ENCODE assay signal across 17 cellular contexts in the genomic region with DNA sequence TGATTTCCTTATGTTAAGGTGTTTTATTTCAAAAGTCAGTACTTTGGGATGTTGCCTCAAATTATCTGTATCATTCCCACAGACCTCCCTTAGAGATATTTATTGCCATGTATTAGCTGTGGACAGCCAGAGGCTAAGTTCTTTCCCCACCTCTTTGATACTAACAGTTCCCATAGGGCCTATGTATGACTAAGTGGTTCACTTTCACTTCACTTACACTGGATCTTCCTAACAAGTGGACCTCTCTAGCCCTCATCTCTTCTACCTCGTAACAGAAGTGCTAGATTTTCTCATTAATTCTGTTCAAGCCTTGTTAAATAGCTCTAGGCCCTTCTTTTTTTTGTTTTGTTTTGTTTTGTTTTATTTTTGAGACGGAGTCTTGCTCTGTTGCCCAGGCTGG. TPM values are rescaled to one million over a fixed set of nuclear protein-coding genes. Genes with fewer than 3 reads are reported as not detected.
DNase-seq lines count a peak whose midpoint lies in the region; ATAC-seq and TF ChIP-seq lines count a peak whose summit lies in the region.
"Had no signal": no experiment of that assay in that cellular context is flagged by ENCODE, and none has a peak within 500 bp of the region (broad histone marks: within the 10 kb centered on the region; RNA-seq: fewer than 3 reads in every experiment).

No MANE protein-coding gene starts in this region.

- BruUV-seq in IMR-90 (replicated peaks; lab: Mats Ljungman, UMichigan): no TSS peak

- no peak overlapping the region for H2AK5ac ChIP-seq in IMR-90 (ENCODE audit: low read depth, low read length)

- intact Hi-C loops in IMR-90 (cut with micrococcal nuclease) (no loop called here), gastrocnemius medialis (cut with DNase I; ENCODE audit: low total_unique reads) (no loop called here)

- peaks cover 0 to 23% (median 10%) of the 10 kb centered on the region in 3 donors for H3K36me3 Mint-ChIP-seq in CD8-positive, alpha-beta memory T cell
- H3K36me3 Mint-ChIP-seq in activated naive CD8-positive, alpha-beta T cell treated with anti-CD3 and anti-CD28 coated beads, Interleukin-2, amount 50 U/mL, for 24 hours (ENCODE audit: low read depth): peaks cover 32% of the 10 kb centered on the region
- peaks cover 6 to 21% of the 10 kb centered on the region in 2 donors for H3K36me3 Mint-ChIP-seq in naive B cell

- H2BK120ac ChIP-seq in IMR-90 (ENCODE audit: low read depth, low read length): no peak overlapping the region

- ATAC-seq in IMR-90 (ENCODE audit: low read depth) (peak; percentile 55), naive B cell (ENCODE audit: low read depth in 2 of 2) (no peak), GM19035 (IDR thresholded peaks at IDR 0.05; ENCODE audit: unreplicated experiment) (no peak), gastrocnemius medialis (no peak)
- peak; percentile 20 for ATAC-seq in activated naive CD8-positive, alpha-beta T cell treated with anti-CD3 and anti-CD28 coated beads, Interleukin-2, amount 50 U/mL, for 24 hours

- H3K9me1 ChIP-seq in IMR-90 (ENCODE audit: insufficient read depth, low read length): peaks cover 48% of the 10 kb centered on the region

- peaks cover 37 to 91% of the 10 kb centered on the region in 2 experiments for H3K79me1 ChIP-seq in IMR-90 (ENCODE audit: low read depth in 1 of 2, low read length in 2 of 2)

- H3K4me3 Mint-ChIP-seq in CD8-positive, alpha-beta memory T cell: peak overlapping the region in 2 of 7 donors; percentile 25 to 26
- no peak overlapping the region for H3K4me3 Mint-ChIP-seq in activated naive CD8-positive, alpha-beta T cell treated with anti-CD3 and anti-CD28 coated beads, Interleukin-2, amount 50 U/mL, for 24 hours
- H3K4me3 Mint-ChIP-seq in naive B cell: peak overlapping the region; percentile 47 to 95 (median 72)
- H3K4me3 Mint-ChIP-seq: activated naive CD4-positive, alpha-beta T cell treated with anti-CD3 and anti-CD28 coated beads for 36 hours had no signal

- in situ Hi-C loops in IMR-90 (cut with MboI; ENCODE audit: low sequenced_read_pairs) (no loop called here), gastrocnemius medialis (cut with MboI; ENCODE audit: low sequenced_read_pairs in 4 of 4) (no loop called here)

- H3K9ac ChIP-seq in IMR-90 (ENCODE audit: low read depth, low read length): no peak overlapping the region

- dilution Hi-C loops in IMR-90 (cut with HindIII; ENCODE audit: low sequenced_read_pairs, unreplicated experiment): no loop called here

- H2BK15ac ChIP-seq in IMR-90 (ENCODE audit: low read depth, low read length): no peak overlapping the region

- no peaks in the 10 kb centered on the region for H3K9me3 Mint-ChIP-seq in CD8-positive, alpha-beta memory T cell
- H3K9me3 Mint-ChIP-seq in activated naive CD8-positive, alpha-beta T cell treated with anti-CD3 and anti-CD28 coated beads, Interleukin-2, amount 50 U/mL, for 24 hours: no peaks in the 10 kb centered on the region
- no peaks in the 10 kb centered on the region for H3K9me3 Mint-ChIP-seq in naive B cell
- H3K9me3 Mint-ChIP-seq: activated naive CD4-positive, alpha-beta T cell treated with anti-CD3 and anti-CD28 coated beads for 36 hours had no signal

- no peak overlapping the region for H2BK5ac ChIP-seq in IMR-90 (ENCODE audit: low read depth, low read length, poor library complexity, severe bottlenecking)

- no peak overlapping the region for H4K91ac ChIP-seq in IMR-90 (ENCODE audit: insufficient read depth, low read depth, low read length)

- no peak for DNase-seq in CD8-positive, alpha-beta memory T cell
- DNase-seq in IMR-90 (peak; percentile 41), naive B cell (no peak), gastrocnemius medialis (no peak), UCSD-AML1 (lab: John Stamatoyannopoulos, UW; ENCODE audit: unreplicated experiment) (no peak)
- no peak for DNase-seq in activated naive CD8-positive, alpha-beta T cell treated with anti-CD3 and anti-CD28 coated beads, Interleukin-2, amount 50 U/mL, for 24 hours
- DNase-seq: activated naive CD4-positive, alpha-beta T cell treated with anti-CD3 and anti-CD28 coated beads for 36 hours; C1 segment of cervical spinal cord; H7; MG63; NCI-H187; NCI-H526; occipital lobe; PC-9; sigmoid colon; transverse colon had no signal

- peaks cover 0 to 2% of the 10 kb centered on the region in 2 donors for H3K27me3 Mint-ChIP-seq in CD8-positive, alpha-beta memory T cell
- H3K27me3 Mint-ChIP-seq in activated naive CD8-positive, alpha-beta T cell treated with anti-CD3 and anti-CD28 coated beads, Interleukin-2, amount 50 U/mL, for 24 hours: no peaks in the 10 kb centered on the region
- no peaks in the 10 kb centered on the region for H3K27me3 Mint-ChIP-seq in naive B cell

- no peak overlapping the region for H4K8ac ChIP-seq in IMR-90 (ENCODE audit: low read depth in 2 of 2, low read length in 2 of 2)

- H3K27ac ChIP-seq in CD8-positive, alpha-beta memory T cell (ENCODE audit: low read depth, low read length): no peak overlapping the region
- H3K27ac ChIP-seq in IMR-90 (ENCODE audit: insufficient read depth, low read length) (no peak overlapping the region), gastrocnemius medialis (no peak overlapping the region)
- H3K27ac ChIP-seq: PC-9, sigmoid colon had no signal

- no CpG with 5 or more reads among the region's 2 CpGs for WGBS in IMR-90 (ENCODE audit: extremely low coverage in 2 of 2, insufficient read length in 1 of 2), 2 experiments

- POLR2A ChIA-PET in CD8-positive, alpha-beta memory T cell (lab: Charles Lee): no interaction called here
- POLR2A ChIA-PET in IMR-90 (lab: Charles Lee; ENCODE audit: unreplicated experiment): no interaction called here

- H2AFZ ChIP-seq in IMR-90 (replicated peaks; ENCODE audit: low read length, poor library complexity): no peak overlapping the region
- H2AFZ ChIP-seq: PC-9 had no signal

- no peak overlapping the region for H3K23ac ChIP-seq in IMR-90 (ENCODE audit: low read depth, low read length)

- H3K9me3 ChIP-seq in CD8-positive, alpha-beta memory T cell (ENCODE audit: low read length): no peaks in the 10 kb centered on the region
- H3K9me3 ChIP-seq in IMR-90 (ENCODE audit: control insufficient read depth, insufficient read depth, low read length): no peaks in the 10 kb centered on the region
- no peaks in the 10 kb centered on the region for H3K9me3 ChIP-seq in gastrocnemius medialis
- H3K9me3 ChIP-seq: sigmoid colon, transverse colon had no signal

- no peak overlapping the region for H3K4me2 ChIP-seq in IMR-90 (ENCODE audit: low read depth, low read length)
- H3K4me2 ChIP-seq: PC-9 had no signal

- H3K27ac Mint-ChIP-seq in CD8-positive, alpha-beta memory T cell: peak overlapping the region; percentile 18 to 94 (median 74)
- peak overlapping the region; percentile 59 for H3K27ac Mint-ChIP-seq in activated naive CD8-positive, alpha-beta T cell treated with anti-CD3 and anti-CD28 coated beads, Interleukin-2, amount 50 U/mL, for 24 hours
- H3K27ac Mint-ChIP-seq in naive B cell: peak overlapping the region; percentile 90 to 96 (median 93)
- H3K27ac Mint-ChIP-seq: activated naive CD4-positive, alpha-beta T cell treated with anti-CD3 and anti-CD28 coated beads for 36 hours had no signal

- no peak overlapping the region for H2BK20ac ChIP-seq in IMR-90 (ENCODE audit: low read depth, low read length)

- H4K20me1 ChIP-seq in IMR-90 (ENCODE audit: insufficient read depth, low read length): peaks cover 78% of the 10 kb centered on the region

- H3K27me3 ChIP-seq in CD8-positive, alpha-beta memory T cell (ENCODE audit: insufficient read depth, low read length, poor library complexity, severe bottlenecking): no peaks in the 10 kb centered on the region
- H3K27me3 ChIP-seq in IMR-90 (ENCODE audit: control insufficient read depth, insufficient read depth, low read length): no peaks in the 10 kb centered on the region
- no peaks in the 10 kb centered on the region for H3K27me3 ChIP-seq in gastrocnemius medialis
- H3K27me3 ChIP-seq: MG63, sigmoid colon, transverse colon had no signal

- no peak for TF ChIP-seq POLR2A in IMR-90 (IDR thresholded peaks at IDR 0.05; ENCODE audit: low read depth, low read length)
- TF ChIP-seq POLR2A in gastrocnemius medialis (IDR thresholded peaks at IDR 0.05): no peak

- no peak overlapping the region for H3K18ac ChIP-seq in IMR-90 (ENCODE audit: low read depth, low read length)

- CTCF ChIA-PET in CD8-positive, alpha-beta memory T cell (lab: Charles Lee): interaction anchor here (0.8 kb wide), 2 partner anchors 9 to 21 kb away, joined by 3 to 4 read pairs; no protein-coding TSS in a partner anchor
- CTCF ChIA-PET in IMR-90 (lab: Yijun Ruan, JAX): no interaction called here

- TF ChIP-seq CTCF in IMR-90 (conservative IDR thresholded peaks at IDR 0.05; ENCODE audit: low read depth, low read length): no peak
- no peak for TF ChIP-seq CTCF in gastrocnemius medialis (IDR thresholded peaks at IDR 0.05 in 4 of 5, conservative IDR thresholded peaks at IDR 0.05 in 1 of 5)

- TF ChIP-seq RAD21 in IMR-90 (IDR thresholded peaks at IDR 0.05; ENCODE audit: low read length): no peak

- no peak overlapping the region for H3K4me3 ChIP-seq in CD8-positive, alpha-beta memory T cell (ENCODE audit: low read length)
- H3K4me3 ChIP-seq in IMR-90 (ENCODE audit: insufficient read depth, low read depth, low read length) (no peak overlapping the region), gastrocnemius medialis (no peak overlapping the region)
- H3K4me3 ChIP-seq: MG63, PC-9, sigmoid colon, transverse colon had no signal

- H3K56ac ChIP-seq in IMR-90 (ENCODE audit: extremely low read depth, insufficient read depth, low read length): no peak overlapping the region

- no peak overlapping the region for H3K14ac ChIP-seq in IMR-90 (replicated peaks; ENCODE audit: low read depth, low read length)

- H4K5ac ChIP-seq in IMR-90 (ENCODE audit: low read depth, low read length): no peak overlapping the region

- peaks cover 92 to 98% (median 97%) of the 10 kb centered on the region in 3 donors for H3K4me1 Mint-ChIP-seq in CD8-positive, alpha-beta memory T cell
- peaks cover 96% of the 10 kb centered on the region for H3K4me1 Mint-ChIP-seq in activated naive CD8-positive, alpha-beta T cell treated with anti-CD3 and anti-CD28 coated beads, Interleukin-2, amount 50 U/mL, for 24 hours
- H3K4me1 Mint-ChIP-seq in naive B cell: peaks cover 89 to 100% (median 96%) of the 10 kb centered on the region in 3 donors

- no peak overlapping the region for H2AK9ac ChIP-seq in IMR-90 (replicated peaks; ENCODE audit: low read depth, low read length, poor library complexity)

- H3K4me1 ChIP-seq in CD8-positive, alpha-beta memory T cell (ENCODE audit: insufficient read depth, low read length): peaks cover 92% of the 10 kb centered on the region
- H3K4me1 ChIP-seq in IMR-90 (ENCODE audit: control insufficient read depth, insufficient read depth, low read length) (peaks cover 16% of the 10 kb centered on the region), gastrocnemius medialis (no peaks in the 10 kb centered on the region)

- H3K36me3 ChIP-seq in CD8-positive, alpha-beta memory T cell (ENCODE audit: insufficient read depth, low read length): no peaks in the 10 kb centered on the region
- 0 out of 2 replicates have a peak, but pooled peaks cover 1% of the 10 kb centered on the region for H3K36me3 ChIP-seq in IMR-90 (ENCODE audit: control insufficient read depth, insufficient read depth, low read length)
- no peaks in the 10 kb centered on the region for H3K36me3 ChIP-seq in gastrocnemius medialis
- H3K36me3 ChIP-seq: sigmoid colon, transverse colon had no signal

- no peak overlapping the region for H3K4ac ChIP-seq in IMR-90 (ENCODE audit: low read depth, low read length)

RNA-seq across cellular contexts. Expression of a gene that starts 6.2 kb away (rescaled TPM):
- total RNA-seq in CD8-positive, alpha-beta memory T cell: 10 to 100 TPM; 30.7 to 33.7 TPM
- 38.3 TPM for polyA plus RNA-seq in CD8-positive, alpha-beta memory T cell
- total RNA-seq in IMR-90 (2012; rRNA removed) (10.0 and 13.1 TPM in 2 replicates), gastrocnemius medialis (under 1 TPM; 0.29 to 0.84 (median 0.60) TPM)
- polyA plus RNA-seq in IMR-90 (2012; rRNA removed) (11.0 and 14.7 TPM in 2 replicates), naive B cell (ENCODE audit: low read depth in 6 of 6) (100 to 1,000 TPM in 1 of 6 donors, 10 to 100 TPM in 5; 41.1 to 105 (median 80.3) TPM)
- 2.9 and 4.3 TPM in 2 replicates for polyA plus RNA-seq in IMR-90 (2012; cell fraction: cytosol; rRNA removed)
- 21.7 and 89.3 TPM in 2 replicates for polyA plus RNA-seq in IMR-90 (2012; cell fraction: nucleus; rRNA removed; ENCODE audit: low replicate concordance)

Comparison
In these comparisons a context has a peak if more than half of its experiments do, and no peak if none do; other contexts are left out.
1. ATAC-seq: peak in IMR-90 (single experiment) and activated naive CD8-positive, alpha-beta T cell treated with anti-CD3 and anti-CD28 coated beads, Interleukin-2, amount 50 U/mL, for 24 hours (single experiment); none in naive B cell (0 of 2), GM19035 (single experiment) and gastrocnemius medialis (0 of 2).
2. Peak in every context shown above with its lines, with median percentiles within 50 percentile points of each other: H3K27ac Mint-ChIP-seq.